Comparison of ENCODE assay signal across 19 cellular contexts in the genomic region with DNA sequence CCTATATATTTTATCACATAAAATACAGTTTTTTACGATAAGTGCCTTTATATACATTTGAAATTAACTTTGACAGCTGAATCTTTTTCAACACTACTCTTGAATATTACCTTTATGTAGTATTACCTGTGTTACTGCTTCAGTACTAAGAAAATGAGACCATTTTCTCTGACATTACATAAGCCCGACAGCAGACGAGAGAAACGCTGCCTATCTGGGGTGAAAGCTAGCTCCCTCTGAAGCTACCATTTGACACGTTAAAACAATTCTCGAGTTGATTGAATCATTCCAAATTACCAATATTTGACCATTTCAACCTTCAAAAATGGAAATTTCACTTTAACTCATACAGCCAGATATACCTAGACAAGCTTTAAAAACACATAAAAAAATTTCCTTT. TPM values are rescaled to one million over a fixed set of nuclear protein-coding genes. Genes with fewer than 3 reads are reported as not detected.
DNase-seq lines count a peak whose midpoint lies in the region; TF ChIP-seq lines count a peak whose summit lies in the region.
"Had no signal": no experiment of that assay in that cellular context is flagged by ENCODE, and none has a peak within 500 bp of the region (broad histone marks: within the 10 kb centered on the region; RNA-seq: fewer than 3 reads in every experiment).

No MANE protein-coding gene starts in this region.

- H3K4me3 Mint-ChIP-seq in brain: peak overlapping the region; percentile 82 to 97 (median 90)
- peak overlapping the region; percentile 83 for H3K4me3 Mint-ChIP-seq in glutamatergic neuron (ENCODE audit: unreplicated experiment)
- H3K4me3 Mint-ChIP-seq: B cell; CD8-positive, alpha-beta memory T cell had no signal

- peak; percentile 66 for DNase-seq in NCI-H69 (lab: John Stamatoyannopoulos, UW)
- no peak for DNase-seq in glutamatergic neuron
- peak; percentile 67 for DNase-seq in superior temporal gyrus (ENCODE audit: extremely low spot score)
- no peak for DNase-seq in HuH-7.5 (ENCODE audit: low spot score)
- DNase-seq in activated CD4-positive, alpha-beta T cell treated with anti-CD3 and anti-CD28 coated beads for 1 hour: no peak
- no peak for DNase-seq in NCI-H82 (lab: John Stamatoyannopoulos, UW)
- DNase-seq: CD8-positive, alpha-beta memory T cell; DMS153; Kasumi-1; NCI-H1092 treated with DMSO at 0.1 percent for 48 hours; NCI-H1436; NCI-H187 treated with DMSO at 0.1 percent for 48 hours; NCI-H526; NK-92 treated with Interleukin-12 subunit alpha and Interleukin-12 subunit beta, amount 100 ng/mL, for 24 hours; PC-3 had no signal

- H3K36me3 Mint-ChIP-seq in brain (peaks cover 3% of the 10 kb centered on the region), glutamatergic neuron (ENCODE audit: unreplicated experiment) (no peaks in the 10 kb centered on the region)
- H3K36me3 Mint-ChIP-seq: CD8-positive, alpha-beta memory T cell had no signal

- H3K27ac Mint-ChIP-seq in brain (peak overlapping the region; percentile 96 to 100 (median 98)), glutamatergic neuron (ENCODE audit: unreplicated experiment) (peak overlapping the region; percentile 93)
- H3K27ac Mint-ChIP-seq: B cell; CD8-positive, alpha-beta memory T cell had no signal

- no peak for TF ChIP-seq CTCF in brain (conservative IDR thresholded peaks at IDR 0.05)
- TF ChIP-seq CTCF in glutamatergic neuron (IDR thresholded peaks at IDR 0.05; ENCODE audit: partially characterized antibody, unreplicated experiment): no peak

- H3K27me3 Mint-ChIP-seq in brain (peaks cover 21% of the 10 kb centered on the region), glutamatergic neuron (ENCODE audit: unreplicated experiment) (no peaks in the 10 kb centered on the region)
- H3K27me3 Mint-ChIP-seq: B cell had no signal

- H3K9me3 Mint-ChIP-seq in brain: peaks cover 0 to 3% (median 0%) of the 10 kb centered on the region in 5 experiments
- H3K9me3 Mint-ChIP-seq in glutamatergic neuron (ENCODE audit: unreplicated experiment): no peaks in the 10 kb centered on the region
- H3K9me3 Mint-ChIP-seq: CD8-positive, alpha-beta memory T cell had no signal

- H3K4me1 Mint-ChIP-seq in brain (peaks cover 68% of the 10 kb centered on the region), glutamatergic neuron (ENCODE audit: low read depth, unreplicated experiment) (peaks cover 31% of the 10 kb centered on the region)
- H3K4me1 Mint-ChIP-seq: B cell; CD8-positive, alpha-beta memory T cell had no signal

RNA-seq across cellular contexts. Expression of a gene that starts 0.9 kb away (rescaled TPM):
- 145 TPM for polyA plus RNA-seq in brain (ENCODE audit: insufficient read depth, low read depth, low replicate concordance)
- 97.4 TPM for total RNA-seq in glutamatergic neuron (ENCODE audit: unreplicated experiment)
- total RNA-seq: CD8-positive, alpha-beta memory T cell; HepG2; K562; PC-3 had no signal
- polyA plus RNA-seq: CD8-positive, alpha-beta memory T cell; HepG2; K562 had no signal

Comparison
In these comparisons a context has a peak if more than half of its experiments do, and no peak if none do; other contexts are left out.
1. DNase-seq: peak in NCI-H69 (single experiment) and superior temporal gyrus (single experiment); none in glutamatergic neuron (single experiment), HuH-7.5 (single experiment), activated CD4-positive, alpha-beta T cell treated with anti-CD3 and anti-CD28 coated beads for 1 hour (single experiment) and NCI-H82 (single experiment).